Comparison of ENCODE assay signal across 26 cellular contexts in genomic region chr21:42543106-42543847, GRCh38. TPM values are rescaled to one million over a fixed set of nuclear protein-coding genes. Genes with fewer than 3 reads are reported as not detected.
DNase-seq lines count a peak whose midpoint lies in the region; ATAC-seq, FAIRE-seq and TF ChIP-seq lines count a peak whose summit lies in the region.
"Had no signal": no experiment of that assay in that cellular context is flagged by ENCODE, and none has a peak within 500 bp of the region (broad histone marks: within the 10 kb centered on the region; RNA-seq: fewer than 3 reads in every experiment).

No MANE protein-coding gene starts in this region.

- WGBS in H1 (ENCODE audit: extremely low coverage in 1 of 2, insufficient coverage in 1 of 2, insufficient read length in 1 of 2, insufficient replicate concordance in 2 of 2, low coverage in 1 of 2, low lambda C conversion rate in 2 of 2, missing lambda C conversion rate in 1 of 2), 2 experiments = 92% methylated on average over 25 of the region's 25 CpGs; no CpG with 5 or more reads in 1 of the 2 experiments

- H3K4me3 ChIP-seq in GM23338 (no peak overlapping the region), H1 (ENCODE audit: extremely low read depth in 1 of 4, insufficient read depth in 2 of 4, low read depth in 3 of 4, low read length in 4 of 4) (no peak overlapping the region), upper lobe of right lung (no peak overlapping the region)
- H3K4me3 ChIP-seq: A549 had no signal

- H3K4me1 ChIP-seq in GM23338 (ENCODE audit: insufficient read depth) (no peaks in the 10 kb centered on the region), H1 (replicated peaks in 1 of 4; ENCODE audit: control insufficient read depth in 3 of 4, insufficient read depth in 4 of 4, low read length in 3 of 4) (no peaks in the 10 kb centered on the region; a peak in 1 of 7 replicates), upper lobe of right lung (no peaks in the 10 kb centered on the region)
- H3K4me1 ChIP-seq: A549 had no signal

- DNase-seq in GM23338 (ENCODE audit: low spot score) = no peak
- DNase-seq in H1 (ENCODE audit: low read depth in 1 of 2, low spot score in 2 of 2) = no peak
- DNase-seq in memory B cell (ENCODE audit: low spot score in 2 of 2) = no peak
- DNase-seq in upper lobe of right lung = peak; percentile 50
- no peak for DNase-seq in NCI-H2227 (lab: John Stamatoyannopoulos, UW; ENCODE audit: unreplicated experiment)
- DNase-seq in NCI-H748 treated with DMSO at 0.1 percent for 48 hours (lab: John Stamatoyannopoulos, UW) = no peak
- DNase-seq in kidney glomerular epithelial cell (lab: John Stamatoyannopoulos, UW) = no peak
- DNase-seq: AML-193; Calu3; CD8-positive, alpha-beta T cell; DMS79 treated with DMSO at 0.1 percent for 48 hours; H9; KBM-7; MV-4-11; NCI-H1105; NCI-H1436 treated with DMSO at 0.1 percent for 48 hours; NCI-H1930; NCI-H226; NCI-H510A had no signal

- H3K9ac ChIP-seq in H1 (replicated peaks in 1 of 4; ENCODE audit: extremely low read depth in 1 of 4, low read depth in 3 of 4, low read length in 3 of 4) = no peak overlapping the region

- no peaks in the 10 kb centered on the region for H3K9me2 ChIP-seq in GM23338 (ENCODE audit: insufficient read depth)

- TF ChIP-seq EP300 in H1 (IDR thresholded peaks at IDR 0.05; ENCODE audit: borderline replicate concordance in 1 of 2, low read depth in 2 of 2, low read length in 2 of 2) = no peak

- H3K4me3 Mint-ChIP-seq in GM23338 (no peak overlapping the region), memory B cell (no peak overlapping the region)
- H3K4me3 Mint-ChIP-seq: CD8-positive, alpha-beta T cell; H9 had no signal

- no peak overlapping the region for H4K91ac ChIP-seq in H1 (replicated peaks; ENCODE audit: insufficient read length, low read length)

- intact Hi-C loops in upper lobe of right lung (cut with DNase I) = no loop called here

- CTCF ChIA-PET in H1 (lab: Charles Lee; ENCODE audit: partially characterized antibody) = interaction anchor here (0.6 to 0.9 kb wide), 2 partner anchors 23 to 67 kb away, joined by 3 read pairs; no protein-coding TSS in a partner anchor

- peaks cover 3% of the 10 kb centered on the region for H3K36me3 ChIP-seq in GM23338 (ENCODE audit: insufficient read depth)
- H3K36me3 ChIP-seq in H1 (ENCODE audit: control insufficient read depth in 2 of 4, insufficient read depth in 4 of 4, low read length in 3 of 4) = peaks cover 2 to 7% (median 3%) of the 10 kb centered on the region in 4 experiments; a peak in 7 of 8 replicates
- peaks cover 69% of the 10 kb centered on the region for H3K36me3 ChIP-seq in upper lobe of right lung

- no peak for ATAC-seq in GM23338
- no peak for ATAC-seq in memory B cell (ENCODE audit: low read depth)
- no peak for ATAC-seq in upper lobe of right lung
- ATAC-seq: A549; CD8-positive, alpha-beta T cell; HepG2; SK-N-SH treated with all-trans-retinoic acid at 6 μM for 48 hours had no signal

- H3K14ac ChIP-seq in H1 (ENCODE audit: insufficient read length) = no peak overlapping the region

- peaks cover 6% of the 10 kb centered on the region for H3K4me1 Mint-ChIP-seq in GM23338
- peaks cover 10% of the 10 kb centered on the region for H3K4me1 Mint-ChIP-seq in memory B cell

- no peak overlapping the region for H3K4me2 ChIP-seq in GM23338
- H3K4me2 ChIP-seq in H1 (ENCODE audit: insufficient read depth in 1 of 2, low read depth in 2 of 2, low read length in 2 of 2) = no peak overlapping the region
- H3K4me2 ChIP-seq: A549 had no signal

- H4K20me1 ChIP-seq in GM23338 (replicated peaks; ENCODE audit: insufficient read depth) (peaks cover 8% of the 10 kb centered on the region; the same call in 1 of the 2 replicates), H1 (replicated peaks in 1 of 2; ENCODE audit: control insufficient read depth in 1 of 2, insufficient read depth in 2 of 2, low read length in 2 of 2) (no peaks in the 10 kb centered on the region)

- no peak for TF ChIP-seq POLR2A in H1 (IDR thresholded peaks at IDR 0.05; ENCODE audit: control extremely low read depth in 1 of 2, low read depth in 2 of 2, low read length in 2 of 2)

- no peak for TF ChIP-seq RAD21 in H1 (IDR thresholded peaks at IDR 0.05 in 1 of 2, conservative IDR thresholded peaks at IDR 0.05 in 1 of 2; ENCODE audit: low read depth in 2 of 2, low read length in 2 of 2)

- no peaks in the 10 kb centered on the region for H3K9me3 ChIP-seq in H1 (ENCODE audit: insufficient read depth in 2 of 2, low read depth in 1 of 2, low read length in 1 of 2)
- no peaks in the 10 kb centered on the region for H3K9me3 ChIP-seq in upper lobe of right lung
- H3K9me3 ChIP-seq: A549 had no signal

- H3K27me3 ChIP-seq in GM23338 (ENCODE audit: insufficient read depth) (no peaks in the 10 kb centered on the region), H1 (replicated peaks in 1 of 4; ENCODE audit: control insufficient read depth in 3 of 4, extremely low read depth in 1 of 4, insufficient read depth in 3 of 4, low read length in 3 of 4) (no peaks in the 10 kb centered on the region), upper lobe of right lung (no peaks in the 10 kb centered on the region)

- no peak overlapping the region for H2AK5ac ChIP-seq in H1 (ENCODE audit: low read depth, low read length)

- POLR2A ChIA-PET in H1 (lab: Charles Lee; ENCODE audit: partially characterized antibody) = interaction anchor here (1.1 to 1.2 kb wide), 2 partner anchors 11 to 30 kb away, joined by 3 to 4 read pairs; partner anchors contain the start of gene SLC37A1

- H3K18ac ChIP-seq in H1 (ENCODE audit: extremely low read depth, low read length) = no peak overlapping the region

- no peak overlapping the region for H4K8ac ChIP-seq in H1 (ENCODE audit: extremely low read depth, insufficient read depth, low read length)

- TF ChIP-seq CTCF in GM23338 (conservative IDR thresholded peaks at IDR 0.05; ENCODE audit: low read depth in 2 of 2) (no peak), H1 (IDR thresholded peaks at IDR 0.05; ENCODE audit: control extremely low read depth in 1 of 3, insufficient read depth in 1 of 3, low read depth in 1 of 3, low read length in 3 of 3) (no peak), upper lobe of right lung (IDR thresholded peaks at IDR 0.05) (no peak)

- no peak overlapping the region for H2BK12ac ChIP-seq in H1 (ENCODE audit: low read depth, low read length)

- H3K27ac ChIP-seq in GM23338 (ENCODE audit: low read depth) (no peak overlapping the region), H1 (ENCODE audit: low read depth, low read length) (no peak overlapping the region), upper lobe of right lung (no peak overlapping the region)
- H3K27ac ChIP-seq: A549, C4-2B had no signal

- no peaks in the 10 kb centered on the region for H3F3A ChIP-seq in GM23338 (replicated peaks; ENCODE audit: low read depth)

- H2BK120ac ChIP-seq in H1 (replicated peaks; ENCODE audit: low read depth, low read length) = no peak overlapping the region

- no peak overlapping the region for H2AFZ ChIP-seq in GM23338
- H2AFZ ChIP-seq in H1 (ENCODE audit: low read length) = no peak overlapping the region

- H3K23ac ChIP-seq in H1 (ENCODE audit: insufficient read length) = no peak overlapping the region

- H3K4ac ChIP-seq in H1 (replicated peaks; ENCODE audit: insufficient read length, low read depth, low read length) = no peak overlapping the region

- no peak overlapping the region for H4K5ac ChIP-seq in H1 (ENCODE audit: insufficient read length, low read depth, low read length)

- H2BK20ac ChIP-seq in H1 (ENCODE audit: low read length) = no peak overlapping the region

- H3K36me3 Mint-ChIP-seq in GM23338 (ENCODE audit: low read depth) (peaks cover 51% of the 10 kb centered on the region), memory B cell (peaks cover 49% of the 10 kb centered on the region)

- H3K27ac Mint-ChIP-seq in GM23338 (0 out of 2 replicates have a peak overlapping the region, but pooled peaks have one; percentile 54), memory B cell (peak overlapping the region; percentile 48)
- H3K27ac Mint-ChIP-seq: CD8-positive, alpha-beta T cell had no signal

- H3K27me3 Mint-ChIP-seq in GM23338 (ENCODE audit: insufficient read depth, low read depth, poor library complexity) (peaks cover 4% of the 10 kb centered on the region), memory B cell (no peaks in the 10 kb centered on the region)

- no peaks in the 10 kb centered on the region for H3K9me3 Mint-ChIP-seq in GM23338
- no peaks in the 10 kb centered on the region for H3K9me3 Mint-ChIP-seq in memory B cell
- H3K9me3 Mint-ChIP-seq: CD8-positive, alpha-beta T cell; H9 had no signal

- no peak overlapping the region for H2BK15ac ChIP-seq in H1 (ENCODE audit: low read length)

- FAIRE-seq in H1 (lab: Jason Lieb, UNC) = no peak
- FAIRE-seq: A549, GM12892, HepG2 had no signal

- no peak overlapping the region for H3K56ac ChIP-seq in H1 (replicated peaks; ENCODE audit: insufficient read length, low read depth, low read length)

- H2BK5ac ChIP-seq in H1 (ENCODE audit: low read depth, low read length) = 0 out of 2 replicates have a peak overlapping the region, but pooled peaks have one; percentile 60

- no peaks in the 10 kb centered on the region for H3K23me2 ChIP-seq in H1 (ENCODE audit: low read depth, low read length)

- H3K79me1 ChIP-seq in H1 (ENCODE audit: low read depth, low read length) = no peaks in the 10 kb centered on the region

- H3K79me2 ChIP-seq in GM23338 (replicated peaks; ENCODE audit: insufficient read depth) (no peaks in the 10 kb centered on the region), H1 (ENCODE audit: control insufficient read depth in 1 of 2, insufficient read depth in 2 of 2, low read length in 2 of 2) (no peaks in the 10 kb centered on the region)

RNA-seq across cellular contexts. Expression of gene SLC37A1, which starts 29.6 kb away (rescaled TPM):
- total RNA-seq in GM23338 (2014; rRNA removed; shearing (Covaris generic)) = 25.2 and 30.3 TPM in 2 replicates
- polyA plus RNA-seq in GM23338 (2016; fragmentation: Nextera tagmentation; extraction: Ambion mirVana) = 11.0 and 14.0 TPM in 2 replicates
- total RNA-seq in H1 (2021; fragmentation: NEBNext Ultra II Directional; extraction: Animal tissue kit (Norgen Biotek cat#: 25700)) = 23.7 and 30.9 TPM in 2 replicates
- polyA plus RNA-seq in H1 (2011; rRNA removed) = 15.6 and 21.8 TPM in 2 replicates
- 17.7 TPM for polyA plus RNA-seq in H1 (2011; cell fraction: cytosol; rRNA removed)
- polyA plus RNA-seq in H1 (2011; cell fraction: nucleus; rRNA removed) = 45.7 TPM
- polyA plus RNA-seq in H1 (2012, experiment 1 of 2) = 18.7 to 35.5 TPM (median 31.5 TPM) in 4 replicates
- polyA plus RNA-seq in H1 (2012, experiment 2 of 2) = 20.3 TPM
- 29.6 TPM for polyA plus RNA-seq in H1 (2013, experiment 1 of 2)
- 31.0 TPM for polyA plus RNA-seq in H1 (2013, experiment 2 of 2)
- polyA minus RNA-seq in H1 (2011; rRNA and poly(A)+ RNA removed) = 23.3 and 27.0 TPM in 2 replicates
- polyA minus RNA-seq in H1 (2011; cell fraction: cytosol; rRNA and poly(A)+ RNA removed) = 21.7 TPM
- polyA minus RNA-seq in H1 (2011; cell fraction: nucleus; rRNA and poly(A)+ RNA removed) = 33.3 TPM
- 21.6 TPM for total RNA-seq in upper lobe of right lung
- total RNA-seq: LHCN-M2 had no signal

RNA-seq across cellular contexts. Expression of gene RSPH1, which starts 47.3 kb away (rescaled TPM):
- total RNA-seq in GM23338 (2014; rRNA removed; shearing (Covaris generic)) = 0.12 TPM in 1 of 2 replicates, not detected in the other
- polyA plus RNA-seq in GM23338 (2016; fragmentation: Nextera tagmentation; extraction: Ambion mirVana) = 0.23 and 1.4 TPM in 2 replicates
- total RNA-seq in H1 (2021; fragmentation: NEBNext Ultra II Directional; extraction: Animal tissue kit (Norgen Biotek cat#: 25700)) = 0.36 TPM in 1 of 2 replicates, not detected in the other
- 0.08 and 0.24 TPM in 2 replicates for polyA plus RNA-seq in H1 (2011; rRNA removed)
- polyA plus RNA-seq in H1 (2011; cell fraction: cytosol; rRNA removed) = 0.39 TPM
- polyA plus RNA-seq in H1 (2011; cell fraction: nucleus; rRNA removed) = 0.23 TPM
- polyA plus RNA-seq in H1 (2012, experiment 1 of 2) = 0.37 to 0.63 TPM (median 0.46 TPM) in 4 replicates
- 0.33 TPM for polyA plus RNA-seq in H1 (2012, experiment 2 of 2)
- polyA plus RNA-seq in H1 (2013, experiment 1 of 2) = 0.34 TPM
- polyA plus RNA-seq in H1 (2013, experiment 2 of 2) = 0.42 TPM
- polyA minus RNA-seq in H1 (2011; rRNA and poly(A)+ RNA removed) = 0.17 TPM in 1 of 2 replicates, not detected in the other
- not detected for polyA minus RNA-seq in H1 (2011; cell fraction: cytosol; rRNA and poly(A)+ RNA removed)
- 0.30 TPM for polyA minus RNA-seq in H1 (2011; cell fraction: nucleus; rRNA and poly(A)+ RNA removed)
- 0.84 TPM for total RNA-seq in upper lobe of right lung
- total RNA-seq: HepG2, HT1080, LHCN-M2 had no signal
- polyA plus RNA-seq: HepG2 had no signal
